ENCODE assay signal across 20 cellular contexts in genomic region chr1:27778022-27778421, GRCh38. TPM values are rescaled to one million over a fixed set of nuclear protein-coding genes. Genes with fewer than 3 reads are reported as not detected.
A peak's percentile ranks its signal among the peaks of the same experiment; 100 is the strongest.
DNase-seq lines count a peak whose midpoint lies in the region; ATAC-seq and TF ChIP-seq lines count a peak whose summit lies in the region.
"Had no signal": no experiment of that assay in that cellular context is flagged by ENCODE, and none has a peak within 500 bp of the region (broad histone marks: within the 10 kb centered on the region; RNA-seq: fewer than 3 reads in every experiment).

No MANE protein-coding gene starts in this region.

- no peaks in the 10 kb centered on the region for H3K27me3 ChIP-seq in SJCRH30

- H3K36me3 ChIP-seq in SJCRH30 = no peaks in the 10 kb centered on the region

- no peak overlapping the region for H3K4me3 ChIP-seq in SJCRH30

- H3K9me3 Mint-ChIP-seq in activated T-cell treated with anti-CD3 and anti-CD28 coated beads, Interleukin-2, amount 50 U/mL, for 24 hours = no peaks in the 10 kb centered on the region
- H3K9me3 Mint-ChIP-seq in activated T-cell treated with anti-CD3 and anti-CD28 coated beads, Interleukin-2, amount 50 U/mL, for 4 hours = no peaks in the 10 kb centered on the region
- H3K9me3 Mint-ChIP-seq in chondrocyte (ENCODE audit: low read depth) = no peaks in the 10 kb centered on the region
- no peaks in the 10 kb centered on the region for H3K9me3 Mint-ChIP-seq in activated naive CD4-positive, alpha-beta T cell treated with anti-CD3 and anti-CD28 coated beads, Interleukin-2, amount 50 U/mL, for 72 hours

- peak overlapping the region; percentile 30 for H3K27ac Mint-ChIP-seq in activated T-cell treated with anti-CD3 and anti-CD28 coated beads, Interleukin-2, amount 50 U/mL, for 24 hours
- H3K27ac Mint-ChIP-seq in chondrocyte (ENCODE audit: unreplicated experiment) = peak overlapping the region; percentile 2
- H3K27ac Mint-ChIP-seq in activated naive CD4-positive, alpha-beta T cell treated with anti-CD3 and anti-CD28 coated beads, Interleukin-2, amount 50 U/mL, for 72 hours = no peak overlapping the region

- no peak overlapping the region for H3K27ac ChIP-seq in SJCRH30
- H3K27ac ChIP-seq: 22Rv1, C4-2B had no signal

- H3K4me1 ChIP-seq in SJCRH30 = peaks cover 6% of the 10 kb centered on the region; the same call in 1 of the 2 replicates

- no peak for TF ChIP-seq CTCF in chondrocyte (IDR thresholded peaks at IDR 0.05)

- no peak for DNase-seq in activated T-cell treated with anti-CD3 and anti-CD28 coated beads, Interleukin-2, amount 50 U/mL, for 24 hours
- DNase-seq in activated T-cell treated with anti-CD3 and anti-CD28 coated beads, Interleukin-2, amount 50 U/mL, for 4 hours = no peak
- DNase-seq in chondrocyte (ENCODE audit: low spot score) = no peak
- DNase-seq in putamen (ENCODE audit: low spot score) = peak; percentile 25
- DNase-seq in SJCRH30 = no peak
- no peak for DNase-seq in activated naive CD4-positive, alpha-beta T cell treated with anti-CD3 and anti-CD28 coated beads, Interleukin-2, amount 50 U/mL, for 72 hours (ENCODE audit: low spot score in 2 of 2)
- DNase-seq: DMS53, GDM1, KBM-7, MM.1S, NCI-H1048, NCI-H1417 treated with DMSO at 0.1 percent for 48 hours, NCI-H187 treated with DMSO at 0.1 percent for 48 hours, NCI-H69, SIG-M5 had no signal

- no peak overlapping the region for H3K4me3 Mint-ChIP-seq in activated T-cell treated with anti-CD3 and anti-CD28 coated beads, Interleukin-2, amount 50 U/mL, for 24 hours
- H3K4me3 Mint-ChIP-seq in activated T-cell treated with anti-CD3 and anti-CD28 coated beads, Interleukin-2, amount 50 U/mL, for 4 hours = no peak overlapping the region
- H3K4me3 Mint-ChIP-seq in chondrocyte (ENCODE audit: unreplicated experiment) = no peak overlapping the region

- H3K4me1 Mint-ChIP-seq in activated T-cell treated with anti-CD3 and anti-CD28 coated beads, Interleukin-2, amount 50 U/mL, for 24 hours (ENCODE audit: low read depth) = peaks cover 39% of the 10 kb centered on the region
- peaks cover 26% of the 10 kb centered on the region for H3K4me1 Mint-ChIP-seq in activated T-cell treated with anti-CD3 and anti-CD28 coated beads, Interleukin-2, amount 50 U/mL, for 4 hours (ENCODE audit: low read depth)
- peaks cover 25% of the 10 kb centered on the region for H3K4me1 Mint-ChIP-seq in chondrocyte (ENCODE audit: low read depth)

- no peaks in the 10 kb centered on the region for H3K9me3 ChIP-seq in SJCRH30 (replicated peaks)

- H3K36me3 Mint-ChIP-seq in activated T-cell treated with anti-CD3 and anti-CD28 coated beads, Interleukin-2, amount 50 U/mL, for 24 hours (ENCODE audit: low read depth) = peaks cover 37% of the 10 kb centered on the region
- H3K36me3 Mint-ChIP-seq in activated T-cell treated with anti-CD3 and anti-CD28 coated beads, Interleukin-2, amount 50 U/mL, for 4 hours (ENCODE audit: insufficient read depth) = peaks cover 14% of the 10 kb centered on the region
- H3K36me3 Mint-ChIP-seq in chondrocyte (ENCODE audit: low read depth) = peaks cover 10% of the 10 kb centered on the region
- H3K36me3 Mint-ChIP-seq in activated naive CD4-positive, alpha-beta T cell treated with anti-CD3 and anti-CD28 coated beads, Interleukin-2, amount 50 U/mL, for 72 hours = peaks cover 5 to 13% of the 10 kb centered on the region in 2 donors

- no peak for ATAC-seq in activated T-cell treated with anti-CD3 and anti-CD28 coated beads, Interleukin-2, amount 50 U/mL, for 4 hours
- ATAC-seq in HG03025 (IDR thresholded peaks at IDR 0.05; ENCODE audit: low FRiP score, unreplicated experiment) = no peak
- ATAC-seq in GM19035 (IDR thresholded peaks at IDR 0.05; ENCODE audit: unreplicated experiment) = no peak
- no peak for ATAC-seq in activated naive CD4-positive, alpha-beta T cell treated with anti-CD3 and anti-CD28 coated beads, Interleukin-2, amount 50 U/mL, for 72 hours
- ATAC-seq: SK-N-SH treated with all-trans-retinoic acid at 6 μM for 48 hours had no signal

- H3K27me3 Mint-ChIP-seq in activated T-cell treated with anti-CD3 and anti-CD28 coated beads, Interleukin-2, amount 50 U/mL, for 24 hours = no peaks in the 10 kb centered on the region
- H3K27me3 Mint-ChIP-seq in activated T-cell treated with anti-CD3 and anti-CD28 coated beads, Interleukin-2, amount 50 U/mL, for 4 hours (ENCODE audit: low read depth) = no peaks in the 10 kb centered on the region
- no peaks in the 10 kb centered on the region for H3K27me3 Mint-ChIP-seq in chondrocyte (ENCODE audit: low read depth)

RNA-seq across cellular contexts. Expression of gene STX12, which starts 5.0 kb away (rescaled TPM):
- 10 to 100 TPM; 18.5 to 27.2 (median 25.2) TPM for total RNA-seq in activated T-cell treated with anti-CD3 and anti-CD28 coated beads, Interleukin-2, amount 50 U/mL, for 4 hours
- total RNA-seq in chondrocyte = 48.1 to 49.6 TPM (median 48.3 TPM) in 3 replicates
- total RNA-seq in SJCRH30 (2014; rRNA removed; shearing (Covaris generic)) = 28.1 and 30.9 TPM in 2 replicates
- total RNA-seq in activated naive CD4-positive, alpha-beta T cell treated with anti-CD3 and anti-CD28 coated beads, Interleukin-2, amount 50 U/mL, for 72 hours = 10 to 100 TPM; 35.2 to 41.0 TPM

RNA-seq across cellular contexts. Expression of gene FAM76A, which starts 52.3 kb away (rescaled TPM):
- total RNA-seq in activated T-cell treated with anti-CD3 and anti-CD28 coated beads, Interleukin-2, amount 50 U/mL, for 4 hours = 10 to 100 TPM; 10.3 to 13.0 (median 11.0) TPM
- 12.7 to 15.1 TPM (median 13.6 TPM) in 3 replicates for total RNA-seq in chondrocyte
- total RNA-seq in SJCRH30 (2014; rRNA removed; shearing (Covaris generic)) = 8.4 and 13.0 TPM in 2 replicates
- 10 to 100 TPM in 1 of 2 donors, 1 to 10 TPM in 1; 5.7 to 10.4 TPM for total RNA-seq in activated naive CD4-positive, alpha-beta T cell treated with anti-CD3 and anti-CD28 coated beads, Interleukin-2, amount 50 U/mL, for 72 hours

RNA-seq across cellular contexts. Expression of gene PPP1R8, which starts 52.6 kb away (rescaled TPM):
- 10 to 100 TPM; 67.7 to 82.5 (median 75.9) TPM for total RNA-seq in activated T-cell treated with anti-CD3 and anti-CD28 coated beads, Interleukin-2, amount 50 U/mL, for 4 hours
- 39.7 to 42.9 TPM (median 41.7 TPM) in 3 replicates for total RNA-seq in chondrocyte
- 81.7 and 84.5 TPM in 2 replicates for total RNA-seq in SJCRH30 (2014; rRNA removed; shearing (Covaris generic))
- 10 to 100 TPM; 28.3 to 52.0 TPM for total RNA-seq in activated naive CD4-positive, alpha-beta T cell treated with anti-CD3 and anti-CD28 coated beads, Interleukin-2, amount 50 U/mL, for 72 hours

Comparison
In these comparisons a context has a peak if more than half of its experiments do, and no peak if none do; other contexts are left out.
1. H3K27ac Mint-ChIP-seq: peak in activated T-cell treated with anti-CD3 and anti-CD28 coated beads, Interleukin-2, amount 50 U/mL, for 24 hours (single experiment) and chondrocyte (single experiment); none in activated naive CD4-positive, alpha-beta T cell treated with anti-CD3 and anti-CD28 coated beads, Interleukin-2, amount 50 U/mL, for 72 hours (0 of 2).